ENCODE assay signal across 8 cellular contexts in genomic region chr4:186587416-186588018, GRCh38. TPM values are rescaled to one million over a fixed set of nuclear protein-coding genes. Genes with fewer than 3 reads are reported as not detected.
DNase-seq lines count a peak whose midpoint lies in the region; ATAC-seq and TF ChIP-seq lines count a peak whose summit lies in the region.

No MANE protein-coding gene starts in this region.

- no peak overlapping the region for H2BK15ac ChIP-seq in mesendoderm (replicated peaks; ENCODE audit: low read depth)

- H4K5ac ChIP-seq in mesendoderm (ENCODE audit: low read length), result no peak overlapping the region

- H3K79me1 ChIP-seq in mesendoderm (ENCODE audit: low read length), result peaks cover 2% of the 10 kb centered on the region

- no peak overlapping the region for H2BK120ac ChIP-seq in mesendoderm (ENCODE audit: low read depth, low read length)

- no peak overlapping the region for H2AK5ac ChIP-seq in mesendoderm (ENCODE audit: low read length)

- no peaks in the 10 kb centered on the region for H3K79me2 ChIP-seq in mesendoderm (ENCODE audit: control insufficient read depth, insufficient read depth, low read length)

- H3K27me3 ChIP-seq in effector memory CD4-positive, alpha-beta T cell (replicated peaks; ENCODE audit: control insufficient read depth, insufficient read depth, low read length, poor library complexity, severe bottlenecking), result no peaks in the 10 kb centered on the region
- no peaks in the 10 kb centered on the region for H3K27me3 ChIP-seq in mesendoderm (ENCODE audit: insufficient read depth, low read length, poor library complexity)

- no peak overlapping the region for H3K18ac ChIP-seq in mesendoderm (ENCODE audit: low read length)

- H3K56ac ChIP-seq in mesendoderm (ENCODE audit: low read length), result no peak overlapping the region

- no peak overlapping the region for H3K4me2 ChIP-seq in mesendoderm (ENCODE audit: low read length)

- H3K27ac ChIP-seq in effector memory CD4-positive, alpha-beta T cell (ENCODE audit: insufficient read depth, low read length, poor library complexity, severe bottlenecking), result no peak overlapping the region
- no peak overlapping the region for H3K27ac ChIP-seq in mesendoderm (ENCODE audit: low read depth, low read length)

- H3K4me1 ChIP-seq in effector memory CD4-positive, alpha-beta T cell (ENCODE audit: control insufficient read depth, insufficient read depth, low read length, poor library complexity, severe bottlenecking), result no peaks in the 10 kb centered on the region
- no peaks in the 10 kb centered on the region for H3K4me1 ChIP-seq in mesendoderm (ENCODE audit: control insufficient read depth, low read depth, low read length)

- no CpG with 5 or more reads among the region's 4 CpGs for WGBS in mesendoderm (ENCODE audit: extremely low coverage, insufficient coverage, low lambda C conversion rate)

- peak; percentile 58 for DNase-seq in DMS 273 (lab: John Stamatoyannopoulos, UW; ENCODE audit: unreplicated experiment)
- no peak for DNase-seq in DMS 273 treated with DMSO at 0.1 percent for 48 hours (lab: John Stamatoyannopoulos, UW)
- peak; percentile 13 for DNase-seq in LNCaP clone FGC (ENCODE audit: low read depth)
- peak; percentile 54 for DNase-seq in activated CD4-positive, alpha-beta T cell treated with anti-CD3 and anti-CD28 coated beads, Interleukin-2, amount 50 U/mL, for 1 hour
- peak in 2 of 3 donors; percentile 9 to 34 for DNase-seq in effector memory CD4-positive, alpha-beta T cell
- peak; percentile 44 for DNase-seq in mesendoderm
- peak; percentile 49 for DNase-seq in stimulated activated CD8-positive, alpha-beta memory T cell treated with anti-CD3 and anti-CD28 coated beads, Interleukin-7, amount 100 ng/mL, for 24 hours (ENCODE audit: low read depth)

- no peaks in the 10 kb centered on the region for H3K36me3 ChIP-seq in effector memory CD4-positive, alpha-beta T cell (ENCODE audit: control insufficient read depth, insufficient read depth, low read length)
- H3K36me3 ChIP-seq in mesendoderm (ENCODE audit: control insufficient read depth, insufficient read depth, low read length), result no peaks in the 10 kb centered on the region

- H3K9me3 ChIP-seq in effector memory CD4-positive, alpha-beta T cell (ENCODE audit: control insufficient read depth, low read length), result no peaks in the 10 kb centered on the region

- H3K4me3 ChIP-seq in LNCaP clone FGC (ENCODE audit: low read depth, low read length), result no peak overlapping the region
- no peak overlapping the region for H3K4me3 ChIP-seq in effector memory CD4-positive, alpha-beta T cell (ENCODE audit: insufficient read depth, low read depth, low read length, poor library complexity, severe bottlenecking)
- H3K4me3 ChIP-seq in mesendoderm (ENCODE audit: low read length), result no peak overlapping the region

- H3K9ac ChIP-seq in mesendoderm (ENCODE audit: low read length), result no peak overlapping the region

- H3K23ac ChIP-seq in mesendoderm (ENCODE audit: low read length), result no peak overlapping the region

- ATAC-seq in GM21423 (IDR thresholded peaks at IDR 0.05; ENCODE audit: unreplicated experiment), result peak; percentile 72

- H3K4ac ChIP-seq in mesendoderm (ENCODE audit: low read depth, low read length), result no peak overlapping the region

- peak; percentile 75 for TF ChIP-seq CTCF in LNCaP clone FGC (IDR thresholded peaks at IDR 0.05; ENCODE audit: control insufficient read depth, extremely low read depth, insufficient read depth)

- H2BK5ac ChIP-seq in mesendoderm (ENCODE audit: low read length), result no peak overlapping the region

- H4K8ac ChIP-seq in mesendoderm (ENCODE audit: low read depth, low read length), result no peak overlapping the region

RNA-seq across cellular contexts. Expression of gene MTNR1A, which starts 32.1 kb away (rescaled TPM):
- polyA plus RNA-seq in mesendoderm (2013, experiment 1 of 2), result 0.44 TPM
- 0.41 TPM for polyA plus RNA-seq in mesendoderm (2013, experiment 2 of 2)
